Comparison of ENCODE assay signal across 1 cellular context in genomic region chr2:102059151-102059550, GRCh38.
TF ChIP-seq lines count a peak whose summit lies in the region.

No MANE protein-coding gene starts in this region.

TF ChIP-seq in IMR-90, 13 proteins besides CTCF, POLR2A, EP300 and RAD21:
- TF ChIP-seq MAZ (IDR thresholded peaks at IDR 0.05; ENCODE audit: borderline replicate concordance, low read depth, low read length) (no peak), RCOR1 (IDR thresholded peaks at IDR 0.05; ENCODE audit: insufficient replicate concordance, low read length) (no peak), RFX5 (IDR thresholded peaks at IDR 0.05; ENCODE audit: low read depth, low read length) (no peak), CEBPB (IDR thresholded peaks at IDR 0.05; ENCODE audit: low read depth, low read length) (peak; percentile 2; the same call in 1 of the 2 replicates), BHLHE40 (IDR thresholded peaks at IDR 0.05; ENCODE audit: low read depth, low read length) (no peak), USF2 (IDR thresholded peaks at IDR 0.05; ENCODE audit: low read depth, low read length) (no peak), FOS (IDR thresholded peaks at IDR 0.05; ENCODE audit: low read depth, low read length) (no peak)
